15 cellular contexts compared by ENCODE assay signal in the genomic region with DNA sequence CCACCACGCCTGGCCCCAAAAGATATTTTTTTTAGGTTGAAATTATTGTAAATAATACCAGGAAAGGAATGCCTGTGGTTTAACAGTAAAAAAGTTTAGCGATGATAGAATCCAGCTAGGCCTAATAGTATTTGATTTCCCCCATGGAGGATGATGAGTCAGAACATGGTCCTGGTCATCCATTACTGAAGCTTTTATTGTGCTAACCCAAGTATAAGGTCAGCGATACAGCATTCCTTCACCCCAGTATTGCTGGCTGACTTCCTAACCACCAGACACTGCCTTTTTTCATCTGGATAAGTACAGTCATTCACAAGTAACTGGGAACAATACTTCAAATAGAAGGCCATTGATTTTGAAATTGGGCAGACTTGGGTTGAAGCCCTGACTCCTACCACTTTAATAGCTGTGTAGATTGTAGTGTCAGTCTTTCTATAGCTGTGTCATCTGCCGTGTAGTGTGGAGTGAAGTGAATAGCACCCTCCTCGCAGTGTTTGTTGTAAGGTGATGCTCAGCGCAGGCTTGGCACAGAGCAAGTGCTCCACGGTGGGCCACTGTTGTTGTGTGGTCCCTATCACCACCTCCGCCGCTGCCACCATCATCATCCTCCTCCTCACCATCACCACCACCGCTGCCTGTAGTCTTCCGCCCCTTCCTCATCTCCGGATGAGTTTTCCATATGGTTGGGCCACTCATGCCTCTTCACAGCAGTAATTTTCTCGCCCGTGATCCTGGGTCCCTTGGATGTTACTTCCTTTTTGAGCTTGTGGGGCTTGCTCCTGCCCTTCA.
DNase-seq lines count a peak whose midpoint lies in the region; ATAC-seq, FAIRE-seq and TF ChIP-seq lines count a peak whose summit lies in the region.
"Had no signal": no experiment of that assay in that cellular context is flagged by ENCODE, and none has a peak within 500 bp of the region (broad histone marks: within the 10 kb centered on the region; RNA-seq: fewer than 3 reads in every experiment).

No MANE protein-coding gene starts in this region.

- H3K79me2 ChIP-seq in PC-9 (ENCODE audit: low read depth) (no peaks in the 10 kb centered on the region), osteoblast (ENCODE audit: insufficient read depth, low read length) (peaks cover 10% of the 10 kb centered on the region)

- 90 to 93% (median 92%) methylated on average over 14 of the region's 14 CpGs for WGBS in small intestine, 3 donors

- no peaks in the 10 kb centered on the region for H3K27me3 ChIP-seq in PC-9 (ENCODE audit: insufficient read depth, low read depth)
- H3K27me3 ChIP-seq in osteoblast (ENCODE audit: insufficient read depth, low read length), result no peaks in the 10 kb centered on the region
- H3K27me3 ChIP-seq in small intestine (ENCODE audit: control insufficient read depth in 2 of 2, insufficient read depth in 2 of 2, low read length in 2 of 2), result no peaks in the 10 kb centered on the region
- no peaks in the 10 kb centered on the region for H3K27me3 ChIP-seq in H7 (ENCODE audit: control insufficient read depth, insufficient read depth, low read length)

- no peaks in the 10 kb centered on the region for H3K9me2 ChIP-seq in PC-9 (ENCODE audit: insufficient read depth)

- H2AFZ ChIP-seq in PC-9, result no peak overlapping the region
- H2AFZ ChIP-seq in osteoblast (ENCODE audit: low read length), result no peak overlapping the region

- no peak for FAIRE-seq in small intestine (lab: Jason Lieb, UNC)
- FAIRE-seq: GM18507 had no signal

- DNase-seq in COLO829 (ENCODE audit: low spot score), result peak; percentile 82
- DNase-seq in PC-9, result peak; percentile 37 to 94
- DNase-seq in epidermal melanocyte (ENCODE audit: insufficient read length, low spot score), result peak; percentile 96
- DNase-seq in osteoblast (ENCODE audit: insufficient read length, low spot score, missing footprints), result peak; percentile 96
- no peak for DNase-seq in small intestine
- no peak for DNase-seq in H7
- DNase-seq in activated CD4-positive, CD25-positive, alpha-beta regulatory T cell treated with anti-CD3 and anti-CD28 coated beads, Interleukin-2, amount 50 U/mL, for 72 hours, result no peak
- DNase-seq: activated CD4-positive, alpha-beta memory T cell treated with anti-CD3 and anti-CD28 coated beads for 36 hours; anterior cingulate cortex; COR-L47; H9; stimulated activated CD4-positive, alpha-beta T cell treated with anti-CD3 and anti-CD28 coated beads, Interleukin-2, amount 100 ng/mL, for 24 hours had no signal

- H3K9me3 ChIP-seq in PC-9 (ENCODE audit: insufficient read depth, low read depth) (no peaks in the 10 kb centered on the region), osteoblast (ENCODE audit: low read depth, low read length) (no peaks in the 10 kb centered on the region), small intestine (ENCODE audit: control insufficient read depth, low read depth) (no peaks in the 10 kb centered on the region)
- H3K9me3 ChIP-seq: thoracic aorta had no signal

- intact Hi-C loops in PC-9 (cut with micrococcal nuclease; ENCODE audit: unreplicated experiment), result loop anchor here (5.0 to 10.0 kb wide), 2 partner anchors 214 to 438 kb away; partner anchors contain the start of genes TLN2 and TPM1

- H3K27ac ChIP-seq in PC-9 (peak overlapping the region; percentile 62), osteoblast (ENCODE audit: low read depth, low read length) (peak overlapping the region; percentile 80), small intestine (ENCODE audit: low read depth in 1 of 2, low read length in 1 of 2) (no peak overlapping the region)
- H3K27ac ChIP-seq: thoracic aorta had no signal

- H3K36me3 ChIP-seq in PC-9 (ENCODE audit: low read depth) (no peaks in the 10 kb centered on the region), osteoblast (ENCODE audit: insufficient read depth, low read length) (no peaks in the 10 kb centered on the region), small intestine (ENCODE audit: control insufficient read depth in 2 of 2, insufficient read depth in 2 of 2, low read length in 2 of 2) (no peaks in the 10 kb centered on the region), H7 (replicated peaks; ENCODE audit: control insufficient read depth, insufficient read depth, low read length) (no peaks in the 10 kb centered on the region)
- H3K36me3 ChIP-seq: thoracic aorta had no signal

- H4K20me1 ChIP-seq in PC-9 (ENCODE audit: insufficient read depth) (no peaks in the 10 kb centered on the region), osteoblast (ENCODE audit: insufficient read depth, low read length) (no peaks in the 10 kb centered on the region)

- ATAC-seq in HG03280 (IDR thresholded peaks at IDR 0.05; ENCODE audit: unreplicated experiment), result no peak

- H3K4me1 ChIP-seq in PC-9 (replicated peaks; ENCODE audit: insufficient read depth), result peaks cover 46% of the 10 kb centered on the region
- peaks cover 43% of the 10 kb centered on the region for H3K4me1 ChIP-seq in osteoblast (ENCODE audit: insufficient read depth, low read length)
- peaks cover 0 to 3% of the 10 kb centered on the region in 2 donors for H3K4me1 ChIP-seq in small intestine (ENCODE audit: control insufficient read depth in 2 of 2, insufficient read depth in 1 of 2, low read depth in 1 of 2, low read length in 1 of 2)

- H3F3A ChIP-seq in PC-9 (ENCODE audit: insufficient read depth, low read depth), result peaks cover 24% of the 10 kb centered on the region

- POLR2A ChIA-PET in PC-9 (lab: Charles Lee; ENCODE audit: unreplicated experiment), result interaction anchor here (0.7 kb wide), 1 partner anchor 13 kb away, joined by 10 read pairs; no protein-coding TSS in a partner anchor

- H3K4me2 ChIP-seq in PC-9 (peak overlapping the region; percentile 23; the same call in 1 of the 2 replicates), osteoblast (ENCODE audit: insufficient read depth, low read length) (peak overlapping the region; percentile 37)

- TF ChIP-seq CTCF in PC-9 (conservative IDR thresholded peaks at IDR 0.05) (no peak), osteoblast (IDR thresholded peaks at IDR 0.05; ENCODE audit: extremely low read depth, low read depth, low read length) (no peak)

- BruUV-seq in PC-9 (replicated peaks; lab: Mats Ljungman, UMichigan), result no TSS peak

- CTCF ChIA-PET in PC-9 (lab: Charles Lee), result interaction anchor here (0.6 kb wide), 1 partner anchor 11 kb away, joined by 3 read pairs; no protein-coding TSS in a partner anchor

- no peak overlapping the region for H3K4me3 ChIP-seq in PC-9
- peak overlapping the region; percentile 15 for H3K4me3 ChIP-seq in osteoblast (ENCODE audit: insufficient read depth, low read length)
- H3K4me3 ChIP-seq in small intestine (ENCODE audit: low read depth in 1 of 2, low read length in 2 of 2), result no peak overlapping the region
- no peak overlapping the region for H3K4me3 ChIP-seq in H7 (ENCODE audit: insufficient read depth, low read depth, low read length)
- H3K4me3 ChIP-seq: thoracic aorta had no signal

Comparison
In these comparisons a context has a peak if more than half of its experiments do, and no peak if none do; other contexts are left out.
1. DNase-seq: peak in COLO829 (single experiment), PC-9 (2 of 2), epidermal melanocyte (single experiment) and osteoblast (single experiment); none in small intestine (single experiment), H7 (single experiment) and activated CD4-positive, CD25-positive, alpha-beta regulatory T cell treated with anti-CD3 and anti-CD28 coated beads, Interleukin-2, amount 50 U/mL, for 72 hours (single experiment).
2. H3K27ac ChIP-seq: peak in PC-9 (single experiment) and osteoblast (single experiment); none in small intestine (0 of 2).